In genomic region chr5:149445739-149446369, GRCh38 we compare ENCODE assay signal across 1 cellular context.
TF ChIP-seq lines count a peak whose summit lies in the region.

No MANE protein-coding gene starts in this region.

TF ChIP-seq in K562, 482 proteins besides CTCF, POLR2A, EP300 and RAD21 (continued from another document):
- TF ChIP-seq PRDM10 (IDR thresholded peaks at IDR 0.05; ENCODE audit: partially characterized antibody): peak; percentile 90
- no peak for TF ChIP-seq ZNF699 (CRISPR knock-in tag; IDR thresholded peaks at IDR 0.05; ENCODE audit: insufficient replicate concordance)
- peak; percentile 58; the same call in 1 of the 2 replicates for TF ChIP-seq ZBTB2 (IDR thresholded peaks at IDR 0.05)
- TF ChIP-seq AFF1 (IDR thresholded peaks at IDR 0.05; ENCODE audit: low read depth in 1 of 2, partially characterized antibody in 2 of 2): peak in 1 of 2 experiments; percentile 57
- TF ChIP-seq PHF8 (IDR thresholded peaks at IDR 0.05; ENCODE audit: borderline replicate concordance, low read length): peak; percentile 19; the same call in 1 of the 2 replicates
TF ChIP-seq in K562: peak in this region for 116.
